12 cellular contexts compared by ENCODE assay signal in the genomic region with DNA sequence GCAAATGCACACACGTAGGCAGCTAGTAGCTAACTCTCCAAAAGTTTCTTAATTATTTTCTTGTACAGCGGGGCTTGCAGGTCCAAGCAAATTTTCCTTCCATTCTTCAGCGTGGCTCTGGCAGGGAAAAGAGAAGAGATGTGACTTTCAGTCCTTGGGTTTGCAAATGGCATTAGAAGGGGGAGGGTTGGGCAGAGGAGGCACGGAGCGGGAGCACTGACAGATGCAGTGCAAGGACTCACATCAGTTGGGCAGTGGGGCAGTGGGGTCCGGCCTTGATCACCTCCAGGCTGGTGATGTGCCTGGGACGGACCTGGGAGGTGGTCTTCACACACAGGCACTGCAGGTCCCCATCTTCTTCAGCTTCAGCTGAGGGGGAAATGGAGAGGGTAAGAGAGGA. TPM values are rescaled to one million over a fixed set of nuclear protein-coding genes. Genes with fewer than 3 reads are reported as not detected.
DNase-seq lines count a peak whose midpoint lies in the region; ATAC-seq and TF ChIP-seq lines count a peak whose summit lies in the region.
"Not testable (repeated sequence)": the region's sequence is repeated elsewhere in the genome, so short reads cannot be mapped to it uniquely, and the experiment has no call there.
"Had no signal": no experiment of that assay in that cellular context is flagged by ENCODE, and none has a peak within 500 bp of the region (broad histone marks: within the 10 kb centered on the region; RNA-seq: fewer than 3 reads in every experiment).

No MANE protein-coding gene starts in this region.

- not testable (repeated sequence) for H2BK15ac ChIP-seq in H9 (ENCODE audit: low read depth, low read length)

- H3K27me3 Mint-ChIP-seq in H9 (ENCODE audit: low read depth); MCF 10A (ENCODE audit: insufficient read depth, unreplicated experiment); neural progenitor cell (ENCODE audit: insufficient read depth, low read depth): not testable (repeated sequence)

- not testable (repeated sequence) for H3K23ac ChIP-seq in H9 (ENCODE audit: insufficient read length, low read depth, low read length)

- not testable (repeated sequence) for H4K8ac ChIP-seq in H9 (replicated peaks; ENCODE audit: insufficient read length, low read depth, low read length)

- H3F3A ChIP-seq in neural progenitor cell (ENCODE audit: low read depth), result not testable (repeated sequence)

- H3K36me3 ChIP-seq in Panc1 (ENCODE audit: control insufficient read depth, insufficient read depth, low read length); fibroblast of lung (ENCODE audit: control insufficient read depth, insufficient read depth, low read length); neural progenitor cell; skeletal muscle satellite cell (ENCODE audit: insufficient read depth, low read length); aorta (ENCODE audit: control insufficient read depth in 1 of 2, insufficient read depth in 2 of 2, low read length in 1 of 2): not testable (repeated sequence)

- not testable (repeated sequence) for H3K79me1 ChIP-seq in H9 (ENCODE audit: insufficient read depth, low read depth, low read length, poor library complexity, severe bottlenecking)

- not testable (repeated sequence) for H3K4ac ChIP-seq in H9 (ENCODE audit: low read depth, low read length)

- not testable (repeated sequence) for H2AK5ac ChIP-seq in H9 (ENCODE audit: insufficient read length, low read length)

- H3K4me3 Mint-ChIP-seq in H9 (peak overlapping the region in 1 of 2 experiments; percentile 34; a peak in 4 of 5 replicates), MCF 10A (ENCODE audit: unreplicated experiment) (peak overlapping the region; percentile 57)
- not testable (repeated sequence) for H3K4me3 Mint-ChIP-seq in neural progenitor cell

- H3K4me2 ChIP-seq in H9 (ENCODE audit: insufficient read depth, insufficient read length, low read length); neural progenitor cell: not testable (repeated sequence)
- H3K4me2 ChIP-seq in fibroblast of lung (ENCODE audit: extremely low read depth, insufficient read depth, low read length) (peak overlapping the region; percentile 75), skeletal muscle satellite cell (ENCODE audit: low read length) (peak overlapping the region; percentile 74)

- BruUV-seq in Panc1 (replicated peaks; lab: Mats Ljungman, UMichigan); MCF 10A (replicated peaks; lab: Mats Ljungman, UMichigan): not testable (repeated sequence)

- H3T11ph ChIP-seq in H9 (ENCODE audit: low read length), result not testable (repeated sequence)

- peak overlapping the region in 2 of 3 experiments; percentile 76 to 80; a peak in 4 of 7 replicates for H3K27ac Mint-ChIP-seq in H9
- H3K27ac Mint-ChIP-seq in MCF 10A (ENCODE audit: low read depth, unreplicated experiment); neural progenitor cell: not testable (repeated sequence)

- not testable (repeated sequence) for H3K18ac ChIP-seq in H9 (ENCODE audit: insufficient read length, low read depth, low read length)

- not testable (repeated sequence) for H2AFZ ChIP-seq in H9 (ENCODE audit: low read length); fibroblast of lung (ENCODE audit: low read length)
- H2AFZ ChIP-seq in neural progenitor cell (replicated peaks), result peak overlapping the region; percentile 81

- in situ Hi-C loops in Panc1 (cut with HindIII; ENCODE audit: low pct_unique_long_range_greater_than_20kb, low sequenced_read_pairs), result not testable (repeated sequence)

- H3K36me3 Mint-ChIP-seq in H9 (ENCODE audit: insufficient read depth in 1 of 3, low read depth in 3 of 3); MCF 10A (ENCODE audit: insufficient read depth, unreplicated experiment); neural progenitor cell: not testable (repeated sequence)

- H2BK120ac ChIP-seq in H9 (ENCODE audit: low read depth, low read length, poor library complexity, severe bottlenecking), result not testable (repeated sequence)

- H3K9ac ChIP-seq in H9 (ENCODE audit: extremely low read depth, insufficient read length, low read length); fibroblast of lung (ENCODE audit: insufficient read depth, low read length); neural progenitor cell: not testable (repeated sequence)
- H3K9ac ChIP-seq in skeletal muscle satellite cell (ENCODE audit: low read depth, low read length), result peak overlapping the region; percentile 80

- not testable (repeated sequence) for H3K9me3 ChIP-seq in H9 (ENCODE audit: control insufficient read depth, low read depth, low read length); Panc1 (ENCODE audit: control insufficient read depth, insufficient read depth, low read depth, low read length); fibroblast of lung (ENCODE audit: control insufficient read depth, insufficient read depth, low read depth, low read length); neural progenitor cell (ENCODE audit: low read depth); skeletal muscle satellite cell (replicated peaks; ENCODE audit: low read length); aorta (ENCODE audit: control insufficient read depth, low read length)

- CTCF ChIA-PET in Panc1 (lab: Charles Lee), result not testable (repeated sequence)
- CTCF ChIA-PET in MCF 10A (lab: Yijun Ruan, JAX), result interaction anchor here (0.9 kb wide), 1 partner anchor 17 kb away, joined by 3 read pairs; no protein-coding TSS in a partner anchor

- H3K27me3 ChIP-seq in H9 (ENCODE audit: insufficient read depth, low read length); Panc1 (ENCODE audit: control insufficient read depth, insufficient read depth, low read length); fibroblast of lung (ENCODE audit: control insufficient read depth, insufficient read depth, low read length); neural progenitor cell; skeletal muscle satellite cell (ENCODE audit: control insufficient read depth, insufficient read depth, low read length); aorta (ENCODE audit: control insufficient read depth in 1 of 2, insufficient read depth in 2 of 2, low read length in 1 of 2): not testable (repeated sequence)

- peak; percentile 52 for DNase-seq in H9
- DNase-seq in Panc1 (ENCODE audit: low read depth, low spot score); MCF 10A (ENCODE audit: unreplicated experiment); fibroblast of lung (ENCODE audit: low read depth in 2 of 2); neural progenitor cell (ENCODE audit: low spot score); aorta: not testable (repeated sequence)

- H4K5ac ChIP-seq in H9 (ENCODE audit: insufficient read length, low read depth, low read length), result not testable (repeated sequence)

- WGBS in H9 (ENCODE audit: extremely low coverage, insufficient read length, low lambda C conversion rate), result no CpG with 5 or more reads among the region's 7 CpGs
- 79 to 81% methylated on average over 7 of the region's 7 CpGs for WGBS in aorta, 2 donors

- not testable (repeated sequence) for H3K4me1 ChIP-seq in H9 (ENCODE audit: insufficient read depth, low read length); Panc1 (ENCODE audit: control insufficient read depth, insufficient read depth, low read length); fibroblast of lung (ENCODE audit: control insufficient read depth, extremely low read depth, insufficient read depth, low read length); neural progenitor cell; aorta (ENCODE audit: control insufficient read depth in 1 of 2, insufficient read depth in 2 of 2, low read length in 2 of 2)
- peaks cover 60% of the 10 kb centered on the region for H3K4me1 ChIP-seq in skeletal muscle satellite cell (ENCODE audit: control insufficient read depth, insufficient read depth, low read length)

- peaks cover 50 to 62% of the 10 kb centered on the region in 2 experiments for H3K4me1 Mint-ChIP-seq in H9
- H3K4me1 Mint-ChIP-seq in MCF 10A (ENCODE audit: insufficient read depth, unreplicated experiment); neural progenitor cell: not testable (repeated sequence)

- not testable (repeated sequence) for H3K14ac ChIP-seq in H9 (ENCODE audit: insufficient read depth, low read length)

- not testable (repeated sequence) for H2BK12ac ChIP-seq in H9 (ENCODE audit: insufficient read length, low read depth, low read length)

- TF ChIP-seq CTCF in H9 (conservative IDR thresholded peaks at IDR 0.05); Panc1 (IDR thresholded peaks at IDR 0.05); MCF 10A (IDR thresholded peaks at IDR 0.05; ENCODE audit: unreplicated experiment); fibroblast of lung (conservative IDR thresholded peaks at IDR 0.05 in 1 of 2, IDR thresholded peaks at IDR 0.05 in 1 of 2; ENCODE audit: low read depth in 1 of 2, low read length in 2 of 2); neural progenitor cell (IDR thresholded peaks at IDR 0.05): not testable (repeated sequence)

- H3K9me3 Mint-ChIP-seq in H9; MCF 10A (ENCODE audit: unreplicated experiment); neural progenitor cell: not testable (repeated sequence)

- intact Hi-C loops in Panc1 (cut with micrococcal nuclease; ENCODE audit: unreplicated experiment); MCF 10A (cut with micrococcal nuclease); aorta (cut with DNase I): not testable (repeated sequence)

- H3K4me3 ChIP-seq in Panc1 (ENCODE audit: low read depth in 2 of 2, low read length in 2 of 2) (peak overlapping the region in 1 of 2 experiments; percentile 39; a peak in 1 of 4 replicates), skeletal muscle satellite cell (ENCODE audit: low read length) (peak overlapping the region; percentile 62)
- H3K4me3 ChIP-seq in fibroblast of lung (replicated peaks in 1 of 4; ENCODE audit: control extremely low read depth in 1 of 4, insufficient read depth in 1 of 4, low read depth in 3 of 4, low read length in 4 of 4); neural progenitor cell; aorta (ENCODE audit: low read length in 2 of 2): not testable (repeated sequence)

- H3K79me2 ChIP-seq in H9 (ENCODE audit: insufficient read depth, low read length); fibroblast of lung (ENCODE audit: control insufficient read depth, insufficient read depth, low read length); neural progenitor cell (ENCODE audit: low read depth): not testable (repeated sequence)

- not testable (repeated sequence) for H2BK20ac ChIP-seq in H9 (ENCODE audit: low read depth, low read length, poor library complexity, severe bottlenecking)

- H2BK5ac ChIP-seq in H9 (ENCODE audit: insufficient read length, low read length), result not testable (repeated sequence)

- not testable (repeated sequence) for H3K27ac ChIP-seq in H9 (ENCODE audit: insufficient read length, low read depth, low read length); Panc1 (ENCODE audit: low read length); fibroblast of lung (ENCODE audit: insufficient read depth, low read length); neural progenitor cell; aorta (ENCODE audit: low read depth in 1 of 2, low read length in 2 of 2)

- peak; percentile 45 for ATAC-seq in Panc1
- ATAC-seq in aorta (ENCODE audit: low FRiP score), result peak; percentile 32

- not testable (repeated sequence) for H3K23me2 ChIP-seq in H9 (ENCODE audit: insufficient read length, low read depth, low read length, poor library complexity, severe bottlenecking)

- H4K91ac ChIP-seq in H9 (ENCODE audit: insufficient read length, low read depth, low read length), result not testable (repeated sequence)

- not testable (repeated sequence) for H4K20me1 ChIP-seq in H9 (ENCODE audit: control insufficient read depth, insufficient read depth, insufficient read length); fibroblast of lung (ENCODE audit: control insufficient read depth, extremely low read depth, insufficient read depth, low read length); neural progenitor cell (ENCODE audit: low read depth)

- POLR2A ChIA-PET in Panc1 (lab: Charles Lee); MCF 10A (lab: Yijun Ruan, JAX): not testable (repeated sequence)

- H3K56ac ChIP-seq in H9 (ENCODE audit: insufficient read length, low read depth, low read length), result not testable (repeated sequence)

RNA-seq across cellular contexts. Expression of a gene that starts 0.7 kb away (rescaled TPM):
- 2.3 and 3.6 TPM in 2 replicates for total RNA-seq in H9 (2021)
- total RNA-seq in Panc1 (2021; ENCODE audit: unreplicated experiment), result not detected
- not detected for polyA plus RNA-seq in Panc1 (2012; ENCODE audit: insufficient read length)
- total RNA-seq in MCF 10A (2022), result not detected in 2 replicates
- not detected in 2 replicates for total RNA-seq in fibroblast of lung
- not detected in 2 replicates for polyA plus RNA-seq in fibroblast of lung
- 0.37 TPM in 1 of 2 replicates, not detected in the other for polyA plus RNA-seq in fibroblast of lung (2012)
- not detected in 2 replicates for polyA minus RNA-seq in fibroblast of lung (ENCODE audit: low replicate concordance)
- total RNA-seq in neural progenitor cell (ENCODE audit: low replicate concordance), result not detected in 2 replicates
- 3.5 and 8.4 TPM in 2 replicates for total RNA-seq in skeletal muscle satellite cell (2012; rRNA removed)
- 1 to 10 TPM in 1 of 2 donors, not detected in 1; 3.3 TPM for total RNA-seq in aorta
- polyA plus RNA-seq in aorta, result not detected
- total RNA-seq: CD8-positive, alpha-beta memory T cell; Daoy; GM23338; H7 had no signal
- polyA plus RNA-seq: CD4-positive, CD25-positive, alpha-beta regulatory T cell; CD8-positive, alpha-beta memory T cell had no signal

RNA-seq across cellular contexts. Expression of a gene that starts 6.8 kb away (rescaled TPM):
- total RNA-seq in H9 (2021), result 0.33 TPM in 1 of 2 replicates, not detected in the other
- not detected for total RNA-seq in Panc1 (2021; ENCODE audit: unreplicated experiment)
- polyA plus RNA-seq in Panc1 (2012; ENCODE audit: insufficient read length), result not detected
- not detected in 2 replicates for total RNA-seq in MCF 10A (2022)
- not detected in 2 replicates for total RNA-seq in fibroblast of lung
- polyA plus RNA-seq in fibroblast of lung, result not detected in 2 replicates
- not detected in 2 replicates for polyA plus RNA-seq in fibroblast of lung (2012)
- polyA minus RNA-seq in fibroblast of lung (ENCODE audit: low replicate concordance), result not detected in 2 replicates
- total RNA-seq in neural progenitor cell (ENCODE audit: low replicate concordance), result not detected in 2 replicates
- total RNA-seq in skeletal muscle satellite cell (2012; rRNA removed), result 0.51 and 0.66 TPM in 2 replicates
- total RNA-seq in aorta, result 1 to 10 TPM in 1 of 2 donors, under 1 TPM in 1; 0.57 to 8.4 TPM
- polyA plus RNA-seq in aorta, result not detected
- total RNA-seq: CD8-positive, alpha-beta memory T cell; Daoy; H7 had no signal
- polyA plus RNA-seq: CD8-positive, alpha-beta memory T cell had no signal

RNA-seq across cellular contexts. Expression of a gene that starts 17.3 kb away (rescaled TPM):
- total RNA-seq in H9 (2021) (9.2 and 10.8 TPM in 2 replicates), Panc1 (2021; ENCODE audit: unreplicated experiment) (0.10 TPM), MCF 10A (2022) (0.51 and 0.54 TPM in 2 replicates), fibroblast of lung (0.66 and 0.77 TPM in 2 replicates), neural progenitor cell (ENCODE audit: low replicate concordance) (0.12 and 0.15 TPM in 2 replicates), aorta (under 1 TPM in 1 of 2 donors, not detected in 1; 0.57 TPM)
- polyA plus RNA-seq in Panc1 (2012; ENCODE audit: insufficient read length), result 0.12 TPM
- polyA plus RNA-seq in fibroblast of lung (0.24 and 0.58 TPM in 2 replicates), aorta (under 1 TPM in 1 of 2 donors, not detected in 1; 0.05 TPM)
- polyA plus RNA-seq in fibroblast of lung (2012), result 0.13 and 0.45 TPM in 2 replicates
- polyA minus RNA-seq in fibroblast of lung (ENCODE audit: low replicate concordance), result not detected in 2 replicates
- 394 and 498 TPM in 2 replicates for total RNA-seq in skeletal muscle satellite cell (2012; rRNA removed)
- total RNA-seq: CD8-positive, alpha-beta memory T cell; Daoy had no signal
- polyA plus RNA-seq: CD4-positive, CD25-positive, alpha-beta regulatory T cell; CD8-positive, alpha-beta memory T cell had no signal

RNA-seq across cellular contexts. Expression of a gene that starts 57.3 kb away (rescaled TPM):
- total RNA-seq in H9 (2021), result 3.7 and 4.4 TPM in 2 replicates
- 0.23 TPM for total RNA-seq in Panc1 (2021; ENCODE audit: unreplicated experiment)
- 0.73 TPM for polyA plus RNA-seq in Panc1 (2012; ENCODE audit: insufficient read length)
- total RNA-seq in MCF 10A (2022), result 9.2 and 9.8 TPM in 2 replicates
- total RNA-seq in fibroblast of lung, result 1.3 and 2.5 TPM in 2 replicates
- 0.51 and 1.9 TPM in 2 replicates for polyA plus RNA-seq in fibroblast of lung
- polyA plus RNA-seq in fibroblast of lung (2012), result 0.43 and 1.6 TPM in 2 replicates
- polyA minus RNA-seq in fibroblast of lung (ENCODE audit: low replicate concordance), result not detected in 2 replicates
- 1.5 and 2.0 TPM in 2 replicates for total RNA-seq in neural progenitor cell (ENCODE audit: low replicate concordance)
- total RNA-seq in skeletal muscle satellite cell (2012; rRNA removed), result 20.5 and 63.1 TPM in 2 replicates
- total RNA-seq in aorta, result 10 to 100 TPM in 1 of 2 donors, 1 to 10 TPM in 1; 3.2 to 12.1 TPM
- 1 to 10 TPM in 1 of 2 donors, under 1 TPM in 1; 0.64 to 1.5 TPM for polyA plus RNA-seq in aorta
- total RNA-seq: CD4-positive, CD25-positive, alpha-beta regulatory T cell; CD8-positive, alpha-beta memory T cell had no signal
- polyA plus RNA-seq: CD4-positive, CD25-positive, alpha-beta regulatory T cell; CD8-positive, alpha-beta memory T cell had no signal
